Comparison of ENCODE assay signal across 23 cellular contexts in the genomic region with DNA sequence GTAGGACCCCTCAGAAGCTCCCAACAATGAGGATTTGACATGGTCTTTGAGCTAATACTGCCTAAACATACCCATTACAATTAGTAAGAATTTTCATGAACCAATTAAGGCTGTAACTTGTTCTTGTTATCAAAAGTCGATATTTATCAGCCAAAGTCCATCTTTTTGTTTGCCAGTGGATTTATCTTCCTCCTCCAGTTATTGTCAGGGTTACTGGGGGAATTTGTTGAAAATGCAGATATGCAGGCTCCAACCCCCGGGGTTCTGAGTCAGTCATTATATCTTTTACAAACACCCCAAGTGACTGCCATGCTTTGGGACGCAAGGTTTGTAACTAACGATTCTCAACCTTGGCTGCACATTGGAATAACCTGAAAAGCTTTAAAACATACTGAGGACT.
"Had no signal": no experiment of that assay in that cellular context is flagged by ENCODE, and none has a peak within 500 bp of the region (broad histone marks: within the 10 kb centered on the region; RNA-seq: fewer than 3 reads in every experiment).

No MANE protein-coding gene starts in this region.

- DNase-seq: Kasumi-1, MM.1S, NCI-H1092 treated with DMSO at 0.1 percent for 48 hours, NCI-H1436, NCI-H187, NCI-H2029, NCI-H2081 treated with DMSO at 0.1 percent for 48 hours, NCI-H2171, NCI-H226, NCI-H446, NCI-H510A, NCI-H524 treated with DMSO at 0.1 percent for 48 hours, NCI-H69, NCI-H774, Right ventricle myocardium superior, RPMI8226, SIG-M5, SW 1271 had no signal

- ATAC-seq: K562 had no signal

- H3K9ac ChIP-seq: KMS-11 had no signal

- FAIRE-seq: K562, RCC 7860 had no signal

- H3K4me3 ChIP-seq: K562, SJSA1, SK-N-MC had no signal

- H3K27me3 ChIP-seq: SJSA1 had no signal

- H3K9me3 ChIP-seq: SJSA1 had no signal

- H3K4me2 ChIP-seq: KMS-11 had no signal

- H3K27ac ChIP-seq: KMS-11, SJSA1, SK-N-MC had no signal

- H3K36me3 ChIP-seq: SJSA1 had no signal

- H3K4me1 ChIP-seq: SJSA1 had no signal
